Comparison of ENCODE assay signal across 15 cellular contexts in genomic region chr2:191143791-191144190, GRCh38.
"Had no signal": no experiment of that assay in that cellular context is flagged by ENCODE, and none has a peak within 500 bp of the region (broad histone marks: within the 10 kb centered on the region; RNA-seq: fewer than 3 reads in every experiment).

No MANE protein-coding gene starts in this region.

- H3K4me1 ChIP-seq: colonic mucosa, prostate gland had no signal

- H3K27ac ChIP-seq: cardiac muscle cell, colonic mucosa, prostate gland, spleen had no signal

- H3K4me1 Mint-ChIP-seq: nephron had no signal

- H3K36me3 ChIP-seq: cardiac muscle cell, colonic mucosa, prostate gland had no signal

- H3K4me3 Mint-ChIP-seq: nephron; stimulated activated naive B cell treated with anti-CD40 and anti-IgM and Interleukin-4, amounts not matched to agents 10 μg/mL and 1 μg/mL and 100 μg/mL, for 72 hours; type B pancreatic cell had no signal

- H3K9ac ChIP-seq: SK-N-SH had no signal

- ATAC-seq: sciatic nerve; stimulated activated naive B cell treated with anti-CD40 and anti-IgM and Interleukin-4, amounts not matched to agents 10 μg/mL and 1 μg/mL and 100 μg/mL, for 72 hours had no signal

- DNase-seq: activated CD4-positive, alpha-beta T cell treated with anti-CD3 and anti-CD28 coated beads, Interleukin-2, amount 50 U/mL, for 4 hours; activated CD4-positive, CD25-positive, alpha-beta regulatory T cell; activated effector memory CD4-positive, alpha-beta T cell treated with Interleukin-2 at 50 U/mL for 16 hours; colonic mucosa; foreskin melanocyte; head of caudate nucleus; SK-N-SH; spleen; stimulated activated CD4-positive, alpha-beta T cell treated with anti-CD3 and anti-CD28 coated beads, Interleukin-1b, Interleukin-23, amount 100 ng/mL, for 48 hours; stimulated activated naive B cell treated with anti-CD40 and anti-IgM and Interleukin-4, amounts not matched to agents 10 μg/mL and 1 μg/mL and 100 μg/mL, for 72 hours had no signal

- H3K27me3 ChIP-seq: colonic mucosa, spleen had no signal

- H3K4me3 ChIP-seq: cardiac muscle cell, colonic mucosa, prostate gland, spleen had no signal

- H3K27ac Mint-ChIP-seq: nephron; stimulated activated naive B cell treated with anti-CD40 and anti-IgM and Interleukin-4, amounts not matched to agents 10 μg/mL and 1 μg/mL and 100 μg/mL, for 72 hours; type B pancreatic cell had no signal

- H3K4me2 ChIP-seq: SK-N-SH had no signal

- H3K9me3 Mint-ChIP-seq: stimulated activated naive B cell treated with anti-CD40 and anti-IgM and Interleukin-4, amounts not matched to agents 10 μg/mL and 1 μg/mL and 100 μg/mL, for 72 hours; type B pancreatic cell had no signal

- H3K9me3 ChIP-seq: colonic mucosa, prostate gland, SK-N-SH had no signal
